8 cellular contexts compared by ENCODE assay signal in the genomic region with DNA sequence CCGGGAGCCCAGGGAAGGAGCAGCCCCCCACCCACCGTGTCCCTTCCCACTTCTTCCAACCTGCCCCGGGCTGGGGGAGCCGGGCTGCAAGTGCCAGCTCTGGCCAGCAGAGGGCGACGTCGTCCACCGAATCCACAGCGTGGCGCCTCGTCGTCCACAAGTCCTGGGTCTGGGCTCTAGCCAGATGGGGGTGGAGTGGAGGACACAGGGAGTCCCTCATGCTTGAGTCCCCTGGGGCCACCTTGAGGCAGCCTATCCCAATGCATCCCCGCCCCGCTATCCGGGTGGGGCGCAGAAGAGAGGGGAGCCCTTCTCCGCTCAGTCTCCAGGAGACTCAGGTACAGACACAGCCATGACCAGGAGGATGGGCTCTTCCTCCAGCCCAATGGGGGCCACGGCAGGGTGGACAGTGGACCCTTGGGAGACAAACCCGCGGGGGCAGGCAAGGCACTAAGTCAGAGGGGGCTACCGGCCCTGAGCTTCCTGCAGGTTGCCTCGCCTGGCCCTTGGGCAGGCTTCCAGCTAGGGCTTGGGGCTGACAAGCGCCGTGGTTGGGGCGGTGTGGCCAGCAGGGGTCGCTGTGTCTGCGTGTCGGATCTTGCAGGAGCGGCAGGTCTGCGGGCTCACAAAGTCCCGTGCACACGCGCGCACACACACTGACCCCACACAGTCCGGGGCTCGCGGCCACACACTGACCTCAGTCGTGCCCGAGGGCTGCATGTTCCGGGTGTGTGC. TPM values are rescaled to one million over a fixed set of nuclear protein-coding genes. Genes with fewer than 3 reads are reported as not detected.
DNase-seq lines count a peak whose midpoint lies in the region; ATAC-seq and TF ChIP-seq lines count a peak whose summit lies in the region.

No MANE protein-coding gene starts in this region.

- H3K4me3 ChIP-seq in fibroblast of villous mesenchyme (ENCODE audit: low read depth, low read length) (peak overlapping the region; percentile 53), neural progenitor cell (peak overlapping the region; percentile 41)

- H3K9ac ChIP-seq in neural progenitor cell, result no peak overlapping the region

- no peak overlapping the region for H3K27ac ChIP-seq in neural progenitor cell

- peaks cover 12% of the 10 kb centered on the region for H3K27me3 Mint-ChIP-seq in neural progenitor cell (ENCODE audit: insufficient read depth, low read depth)
- peaks cover 34% of the 10 kb centered on the region for H3K27me3 Mint-ChIP-seq in stimulated activated naive CD8-positive, alpha-beta T cell treated with anti-CD3 and anti-CD28 coated beads, Interleukin-15, Interleukin-2, amounts not matched to agents 100 ng/mL and 50 ng/mL, for 24 hours

- H3F3A ChIP-seq in neural progenitor cell (ENCODE audit: low read depth), result peaks cover 4% of the 10 kb centered on the region

- TF ChIP-seq CTCF in fibroblast of villous mesenchyme (IDR thresholded peaks at IDR 0.05; ENCODE audit: insufficient read depth, low read depth, low read length), result peak; percentile 80
- TF ChIP-seq CTCF in neural progenitor cell (IDR thresholded peaks at IDR 0.05), result peak; percentile 69

- ATAC-seq in GM21447 (IDR thresholded peaks at IDR 0.05; ENCODE audit: unreplicated experiment), result peak; percentile 73

- H3K79me2 ChIP-seq in neural progenitor cell (ENCODE audit: low read depth), result no peaks in the 10 kb centered on the region

- H3K9me3 ChIP-seq in neural progenitor cell (ENCODE audit: low read depth), result no peaks in the 10 kb centered on the region

- H3K36me3 ChIP-seq in neural progenitor cell, result no peaks in the 10 kb centered on the region

- H3K4me1 Mint-ChIP-seq in neural progenitor cell, result peaks cover 26% of the 10 kb centered on the region
- peaks cover 2% of the 10 kb centered on the region for H3K4me1 Mint-ChIP-seq in stimulated activated naive CD8-positive, alpha-beta T cell treated with anti-CD3 and anti-CD28 coated beads, Interleukin-15, Interleukin-2, amounts not matched to agents 100 ng/mL and 50 ng/mL, for 24 hours (ENCODE audit: low read depth)

- peaks cover 10% of the 10 kb centered on the region for H4K20me1 ChIP-seq in neural progenitor cell (ENCODE audit: low read depth)

- H3K4me3 Mint-ChIP-seq in neural progenitor cell, result peak overlapping the region; percentile 29
- H3K4me3 Mint-ChIP-seq in stimulated activated naive CD8-positive, alpha-beta T cell treated with anti-CD3 and anti-CD28 coated beads, Interleukin-15, Interleukin-2, amounts not matched to agents 100 ng/mL and 50 ng/mL, for 24 hours, result peak overlapping the region; percentile 69

- no peaks in the 10 kb centered on the region for H3K9me3 Mint-ChIP-seq in neural progenitor cell
- no peaks in the 10 kb centered on the region for H3K9me3 Mint-ChIP-seq in stimulated activated naive CD8-positive, alpha-beta T cell treated with anti-CD3 and anti-CD28 coated beads, Interleukin-15, Interleukin-2, amounts not matched to agents 100 ng/mL and 50 ng/mL, for 24 hours

- peaks cover 8% of the 10 kb centered on the region for H3K4me1 ChIP-seq in neural progenitor cell

- peak overlapping the region; percentile 99 for H2AFZ ChIP-seq in neural progenitor cell (replicated peaks)

- H3K27ac Mint-ChIP-seq in neural progenitor cell, result no peak overlapping the region
- no peak overlapping the region for H3K27ac Mint-ChIP-seq in stimulated activated naive CD8-positive, alpha-beta T cell treated with anti-CD3 and anti-CD28 coated beads, Interleukin-15, Interleukin-2, amounts not matched to agents 100 ng/mL and 50 ng/mL, for 24 hours

- H3K4me2 ChIP-seq in neural progenitor cell, result peak overlapping the region; percentile 76

- peaks cover 88% of the 10 kb centered on the region for H3K27me3 ChIP-seq in neural progenitor cell

- peak; percentile 76 for DNase-seq in CMK (ENCODE audit: low read depth)
- peak; percentile 60 to 69 for DNase-seq in Kasumi-1 (lab: John Stamatoyannopoulos, UW)
- peak; percentile 70 for DNase-seq in RPMI7951 (ENCODE audit: low read depth)
- peak; percentile 84 for DNase-seq in activated effector memory CD4-positive, alpha-beta T cell treated with Interleukin-2 at 50 U/mL for 16 hours
- peak; percentile 86 for DNase-seq in fibroblast of villous mesenchyme (ENCODE audit: low read depth)
- DNase-seq in neural progenitor cell (ENCODE audit: low spot score), result peak; percentile 88

- no peaks in the 10 kb centered on the region for H3K36me3 Mint-ChIP-seq in neural progenitor cell
- H3K36me3 Mint-ChIP-seq in stimulated activated naive CD8-positive, alpha-beta T cell treated with anti-CD3 and anti-CD28 coated beads, Interleukin-15, Interleukin-2, amounts not matched to agents 100 ng/mL and 50 ng/mL, for 24 hours (ENCODE audit: low read depth), result no peaks in the 10 kb centered on the region

RNA-seq across cellular contexts. Expression of gene AQP5, which starts 5.5 kb away (rescaled TPM):
- not detected in 2 replicates for total RNA-seq in RPMI7951 (2014; rRNA removed; shearing (Covaris generic))
- total RNA-seq in fibroblast of villous mesenchyme (not detected in 2 replicates), neural progenitor cell (ENCODE audit: low replicate concordance) (0.09 TPM in 1 of 2 replicates, not detected in the other)

RNA-seq across cellular contexts. Expression of gene AQP6, which starts 5.5 kb away (rescaled TPM):
- 0.10 TPM in 1 of 2 replicates, not detected in the other for total RNA-seq in RPMI7951 (2014; rRNA removed; shearing (Covaris generic))
- total RNA-seq in fibroblast of villous mesenchyme (not detected in 2 replicates), neural progenitor cell (ENCODE audit: low replicate concordance) (0.12 TPM in 1 of 2 replicates, not detected in the other)

RNA-seq across cellular contexts. Expression of gene AQP2, which starts 16.7 kb away (rescaled TPM):
- not detected in 2 replicates for total RNA-seq in RPMI7951 (2014; rRNA removed; shearing (Covaris generic))
- total RNA-seq in fibroblast of villous mesenchyme (not detected in 2 replicates), neural progenitor cell (ENCODE audit: low replicate concordance) (not detected in 2 replicates)

RNA-seq across cellular contexts. Expression of gene RACGAP1, which starts 58.1 kb away (rescaled TPM):
- 158 and 173 TPM in 2 replicates for total RNA-seq in RPMI7951 (2014; rRNA removed; shearing (Covaris generic))
- total RNA-seq in fibroblast of villous mesenchyme (36.1 and 69.1 TPM in 2 replicates), neural progenitor cell (ENCODE audit: low replicate concordance) (121 and 149 TPM in 2 replicates)
